ENCODE assay signal across 3 cellular contexts in genomic region chr1:225412301-225412700, GRCh38.
A peak's percentile ranks its signal among the peaks of the same experiment; 100 is the strongest.
TF ChIP-seq lines count a peak whose summit lies in the region.

No MANE protein-coding gene starts in this region.

TF ChIP-seq in A549, 52 proteins besides CTCF, POLR2A, EP300 and RAD21:
- TF ChIP-seq HDAC2 (IDR thresholded peaks at IDR 0.05) (no peak), EHF (CRISPR knock-in tag; IDR thresholded peaks at IDR 0.05) (no peak), HEYL (CRISPR knock-in tag; IDR thresholded peaks at IDR 0.05) (no peak), NPAS2 (CRISPR knock-in tag; IDR thresholded peaks at IDR 0.05; ENCODE audit: borderline replicate concordance) (no peak), NFE2L2 (conservative IDR thresholded peaks at IDR 0.05; ENCODE audit: low read length) (no peak), HMGXB4 (CRISPR knock-in tag; IDR thresholded peaks at IDR 0.05; ENCODE audit: borderline replicate concordance) (no peak), BHLHE40 (IDR thresholded peaks at IDR 0.05; ENCODE audit: low read depth, low read length) (no peak), FOXS1 (CRISPR knock-in tag; IDR thresholded peaks at IDR 0.05) (no peak), POLR2AphosphoS2 (conservative IDR thresholded peaks at IDR 0.05; ENCODE audit: low read length) (no peak), PBX3 (IDR thresholded peaks at IDR 0.05) (no peak), TFCP2L1 (CRISPR knock-in tag; IDR thresholded peaks at IDR 0.05) (no peak), BCL3 (IDR thresholded peaks at IDR 0.05) (no peak), HOXB5 (CRISPR knock-in tag; IDR thresholded peaks at IDR 0.05) (no peak), FOSL2 (IDR thresholded peaks at IDR 0.05) (no peak), FOSL2 (CRISPR knock-in tag; IDR thresholded peaks at IDR 0.05) (no peak), JUNB (IDR thresholded peaks at IDR 0.05) (no peak)

TF ChIP-seq in K562, 482 proteins besides CTCF, POLR2A, EP300 and RAD21:
- no peak for TF ChIP-seq ELF4 (CRISPR knock-in tag; IDR thresholded peaks at IDR 0.05)
- 0 out of 2 replicates have a peak, but pooled peaks have one; percentile 25 for TF ChIP-seq ZNF408 (CRISPR knock-in tag; IDR thresholded peaks at IDR 0.05; ENCODE audit: low read depth)

TF ChIP-seq in HepG2, 621 proteins besides CTCF, POLR2A, EP300 and RAD21:
- no peak for TF ChIP-seq NFYB (CRISPR knock-in tag; IDR thresholded peaks at IDR 0.05)
- TF ChIP-seq ZNF256 (CRISPR knock-in tag; conservative IDR thresholded peaks at IDR 0.05), result no peak
- no peak for TF ChIP-seq SAP130 (CRISPR knock-in tag; IDR thresholded peaks at IDR 0.05; ENCODE audit: low read depth)
- no peak for TF ChIP-seq ZNF773 (CRISPR knock-in tag; IDR thresholded peaks at IDR 0.05; ENCODE audit: borderline replicate concordance)
- TF ChIP-seq KDM2A (CRISPR knock-in tag; IDR thresholded peaks at IDR 0.05; ENCODE audit: borderline replicate concordance, low read depth), result no peak
- TF ChIP-seq HIVEP1 (CRISPR knock-in tag; IDR thresholded peaks at IDR 0.05), result no peak
- TF ChIP-seq ZNF468 (CRISPR knock-in tag; IDR thresholded peaks at IDR 0.05), result no peak
